ENCODE assay signal across 9 cellular contexts in the genomic region with DNA sequence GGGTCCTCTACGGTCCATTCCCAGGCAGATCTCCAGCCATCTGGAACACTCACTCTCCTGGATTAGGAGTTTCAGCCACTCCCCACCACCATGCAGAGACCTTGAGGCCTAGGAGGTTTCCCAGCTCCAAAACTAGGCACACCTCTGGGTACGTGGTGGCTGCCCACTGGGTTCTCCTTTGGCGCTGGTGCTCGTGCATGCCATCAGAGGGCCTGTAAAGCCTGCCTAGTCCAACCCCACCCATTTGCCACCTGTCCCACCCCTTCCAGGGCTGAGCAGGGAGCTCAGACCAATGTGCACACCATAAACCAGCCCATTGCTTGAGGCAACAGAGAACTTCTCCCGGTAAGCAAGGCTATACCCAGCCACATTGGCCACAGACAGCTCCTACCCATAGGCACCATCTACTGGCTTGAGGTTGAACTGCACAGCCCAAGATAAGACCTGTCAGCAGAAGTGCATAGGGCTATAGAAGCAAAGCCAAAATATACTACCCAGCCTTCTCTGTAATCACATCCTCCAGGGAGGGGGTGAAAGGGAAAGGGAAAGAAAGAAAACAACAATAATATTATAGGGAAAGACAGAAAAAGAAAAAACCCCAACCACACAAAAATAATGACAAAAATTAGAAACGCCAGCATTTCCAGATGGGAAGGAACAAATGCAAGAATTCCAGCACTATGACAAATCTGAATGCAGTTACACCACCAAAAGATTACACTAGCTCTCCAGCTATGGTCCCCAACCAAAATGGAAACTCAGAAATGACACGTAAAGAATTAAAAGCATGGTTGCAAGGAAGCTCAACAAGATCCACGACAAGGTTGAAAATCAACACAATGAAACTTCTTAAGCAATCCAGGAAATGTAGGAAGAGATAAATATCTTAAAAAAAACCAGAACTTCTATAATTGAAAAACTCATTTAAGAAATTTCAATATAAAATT.
A peak's percentile ranks its signal among the peaks of the same experiment; 100 is the strongest.
DNase-seq lines count a peak whose midpoint lies in the region; ATAC-seq and TF ChIP-seq lines count a peak whose summit lies in the region.
"Had no signal": no experiment of that assay in that cellular context is flagged by ENCODE, and none has a peak within 500 bp of the region (broad histone marks: within the 10 kb centered on the region; RNA-seq: fewer than 3 reads in every experiment).

No MANE protein-coding gene starts in this region.

- H3K27me3 ChIP-seq in neural progenitor cell (no peaks in the 10 kb centered on the region), vagina (no peaks in the 10 kb centered on the region)

- no peaks in the 10 kb centered on the region for H3K36me3 Mint-ChIP-seq in neural progenitor cell
- H3K36me3 Mint-ChIP-seq: naive B cell had no signal

- H3K27ac ChIP-seq in neural progenitor cell (no peak overlapping the region), vagina (no peak overlapping the region)

- H3K9ac ChIP-seq in neural progenitor cell: no peak overlapping the region

- H3K27me3 Mint-ChIP-seq in neural progenitor cell (ENCODE audit: insufficient read depth, low read depth): peaks cover 2% of the 10 kb centered on the region

- H3K4me3 Mint-ChIP-seq in neural progenitor cell: no peak overlapping the region
- H3K4me3 Mint-ChIP-seq: naive B cell had no signal

- no peak overlapping the region for H2AFZ ChIP-seq in neural progenitor cell (replicated peaks)

- no peaks in the 10 kb centered on the region for H3K79me2 ChIP-seq in neural progenitor cell (ENCODE audit: low read depth)

- H3K4me1 ChIP-seq in neural progenitor cell: peaks cover 9% of the 10 kb centered on the region
- no peaks in the 10 kb centered on the region for H3K4me1 ChIP-seq in vagina

- H3K27ac Mint-ChIP-seq in neural progenitor cell: no peak overlapping the region
- H3K27ac Mint-ChIP-seq: naive B cell had no signal

- H3K9me3 Mint-ChIP-seq in neural progenitor cell: peaks cover 3% of the 10 kb centered on the region

- H3K4me2 ChIP-seq in neural progenitor cell: no peak overlapping the region

- H3K36me3 ChIP-seq in neural progenitor cell (no peaks in the 10 kb centered on the region), vagina (no peaks in the 10 kb centered on the region)

- intact Hi-C loops in vagina (cut with DNase I): no loop called here

- peak; percentile 57 for DNase-seq in AG08396 (ENCODE audit: low spot score)
- DNase-seq in HFF-Myc (ENCODE audit: extremely low read depth, low read depth): peak; percentile 32
- peak; percentile 17 to 51 for DNase-seq in erythroblast (lab: John Stamatoyannopoulos, UW)
- DNase-seq in neural progenitor cell (ENCODE audit: low spot score): peak; percentile 69
- no peak for DNase-seq in vagina (ENCODE audit: extremely low spot score in 2 of 2)
- DNase-seq: naive B cell had no signal

- H3K4me1 Mint-ChIP-seq in neural progenitor cell: no peaks in the 10 kb centered on the region
- H3K4me1 Mint-ChIP-seq: naive B cell had no signal

- H3K4me3 ChIP-seq in GM12875 (ENCODE audit: low read depth, low read length) (no peak overlapping the region), HFF-Myc (replicated peaks; ENCODE audit: low read depth, low read length) (no peak overlapping the region), neural progenitor cell (no peak overlapping the region), vagina (no peak overlapping the region)

- peak; percentile 83 for TF ChIP-seq CTCF in GM12875 (IDR thresholded peaks at IDR 0.05; ENCODE audit: borderline replicate concordance, insufficient read depth, low read depth, low read length)
- TF ChIP-seq CTCF in HFF-Myc (IDR thresholded peaks at IDR 0.05; ENCODE audit: low read depth, low read length, missing control alignments): peak; percentile 70
- TF ChIP-seq CTCF in LNCAP (IDR thresholded peaks at IDR 0.05): peak; percentile 84
- TF ChIP-seq CTCF in neural progenitor cell (IDR thresholded peaks at IDR 0.05): peak; percentile 73
- TF ChIP-seq CTCF in vagina (IDR thresholded peaks at IDR 0.05): no peak

- no peaks in the 10 kb centered on the region for H4K20me1 ChIP-seq in neural progenitor cell (ENCODE audit: low read depth)

- TF ChIP-seq POLR2A in erythroblast (IDR thresholded peaks at IDR 0.05; ENCODE audit: low read length) (no peak), vagina (IDR thresholded peaks at IDR 0.05) (no peak)

- peak; percentile 97 for ATAC-seq in SK-N-SH treated with all-trans-retinoic acid at 6 μM for 48 hours

- H3F3A ChIP-seq in neural progenitor cell (ENCODE audit: low read depth): no peaks in the 10 kb centered on the region

- H3K9me3 ChIP-seq in neural progenitor cell (ENCODE audit: low read depth) (no peaks in the 10 kb centered on the region), vagina (no peaks in the 10 kb centered on the region)

TF ChIP-seq in SK-N-SH treated with all-trans-retinoic acid at 6 μM for 48 hours, 23 proteins besides CTCF, POLR2A, EP300 and RAD21 (continues in another document):
- TF ChIP-seq, protein P1, sequence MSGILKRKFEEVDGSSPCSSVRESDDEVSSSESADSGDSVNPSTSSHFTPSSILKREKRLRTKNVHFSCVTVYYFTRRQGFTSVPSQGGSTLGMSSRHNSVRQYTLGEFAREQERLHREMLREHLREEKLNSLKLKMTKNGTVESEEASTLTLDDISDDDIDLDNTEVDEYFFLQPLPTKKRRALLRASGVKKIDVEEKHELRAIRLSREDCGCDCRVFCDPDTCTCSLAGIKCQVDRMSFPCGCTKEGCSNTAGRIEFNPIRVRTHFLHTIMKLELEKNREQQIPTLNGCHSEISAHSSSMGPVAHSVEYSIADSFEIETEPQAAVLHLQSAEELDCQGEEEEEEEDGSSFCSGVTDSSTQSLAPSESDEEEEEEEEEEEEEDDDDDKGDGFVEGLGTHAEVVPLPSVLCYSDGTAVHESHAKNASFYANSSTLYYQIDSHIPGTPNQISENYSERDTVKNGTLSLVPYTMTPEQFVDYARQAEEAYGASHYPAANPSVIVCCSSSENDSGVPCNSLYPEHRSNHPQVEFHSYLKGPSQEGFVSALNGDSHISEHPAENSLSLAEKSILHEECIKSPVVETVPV (CRISPR knock-in tag; IDR thresholded peaks at IDR 0.05): no peak
- TF ChIP-seq ZNF565 (CRISPR knock-in tag; conservative IDR thresholded peaks at IDR 0.05; ENCODE audit: low read depth) (no peak), ESRRG (CRISPR knock-in tag; IDR thresholded peaks at IDR 0.05) (no peak), ZNF70 (CRISPR knock-in tag; IDR thresholded peaks at IDR 0.05) (no peak), ZFP3 (CRISPR knock-in tag; IDR thresholded peaks at IDR 0.05) (no peak), PPARA (CRISPR knock-in tag; IDR thresholded peaks at IDR 0.05; ENCODE audit: borderline replicate concordance) (no peak), TCF4 (CRISPR knock-in tag; IDR thresholded peaks at IDR 0.05; ENCODE audit: borderline replicate concordance) (no peak), ISL1 (CRISPR knock-in tag; IDR thresholded peaks at IDR 0.05) (no peak), SNAI2 (CRISPR knock-in tag; IDR thresholded peaks at IDR 0.05) (no peak), ZFP30 (CRISPR knock-in tag; IDR thresholded peaks at IDR 0.05) (no peak)
- TF ChIP-seq, protein P2, sequence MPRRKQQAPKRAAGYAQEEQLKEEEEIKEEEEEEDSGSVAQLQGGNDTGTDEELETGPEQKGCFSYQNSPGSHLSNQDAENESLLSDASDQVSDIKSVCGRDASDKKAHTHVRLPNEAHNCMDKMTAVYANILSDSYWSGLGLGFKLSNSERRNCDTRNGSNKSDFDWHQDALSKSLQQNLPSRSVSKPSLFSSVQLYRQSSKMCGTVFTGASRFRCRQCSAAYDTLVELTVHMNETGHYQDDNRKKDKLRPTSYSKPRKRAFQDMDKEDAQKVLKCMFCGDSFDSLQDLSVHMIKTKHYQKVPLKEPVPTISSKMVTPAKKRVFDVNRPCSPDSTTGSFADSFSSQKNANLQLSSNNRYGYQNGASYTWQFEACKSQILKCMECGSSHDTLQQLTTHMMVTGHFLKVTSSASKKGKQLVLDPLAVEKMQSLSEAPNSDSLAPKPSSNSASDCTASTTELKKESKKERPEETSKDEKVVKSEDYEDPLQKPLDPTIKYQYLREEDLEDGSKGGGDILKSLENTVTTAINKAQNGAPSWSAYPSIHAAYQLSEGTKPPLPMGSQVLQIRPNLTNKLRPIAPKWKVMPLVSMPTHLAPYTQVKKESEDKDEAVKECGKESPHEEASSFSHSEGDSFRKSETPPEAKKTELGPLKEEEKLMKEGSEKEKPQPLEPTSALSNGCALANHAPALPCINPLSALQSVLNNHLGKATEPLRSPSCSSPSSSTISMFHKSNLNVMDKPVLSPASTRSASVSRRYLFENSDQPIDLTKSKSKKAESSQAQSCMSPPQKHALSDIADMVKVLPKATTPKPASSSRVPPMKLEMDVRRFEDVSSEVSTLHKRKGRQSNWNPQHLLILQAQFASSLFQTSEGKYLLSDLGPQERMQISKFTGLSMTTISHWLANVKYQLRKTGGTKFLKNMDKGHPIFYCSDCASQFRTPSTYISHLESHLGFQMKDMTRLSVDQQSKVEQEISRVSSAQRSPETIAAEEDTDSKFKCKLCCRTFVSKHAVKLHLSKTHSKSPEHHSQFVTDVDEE (CRISPR knock-in tag; IDR thresholded peaks at IDR 0.05): no peak
- TF ChIP-seq, protein P3, sequence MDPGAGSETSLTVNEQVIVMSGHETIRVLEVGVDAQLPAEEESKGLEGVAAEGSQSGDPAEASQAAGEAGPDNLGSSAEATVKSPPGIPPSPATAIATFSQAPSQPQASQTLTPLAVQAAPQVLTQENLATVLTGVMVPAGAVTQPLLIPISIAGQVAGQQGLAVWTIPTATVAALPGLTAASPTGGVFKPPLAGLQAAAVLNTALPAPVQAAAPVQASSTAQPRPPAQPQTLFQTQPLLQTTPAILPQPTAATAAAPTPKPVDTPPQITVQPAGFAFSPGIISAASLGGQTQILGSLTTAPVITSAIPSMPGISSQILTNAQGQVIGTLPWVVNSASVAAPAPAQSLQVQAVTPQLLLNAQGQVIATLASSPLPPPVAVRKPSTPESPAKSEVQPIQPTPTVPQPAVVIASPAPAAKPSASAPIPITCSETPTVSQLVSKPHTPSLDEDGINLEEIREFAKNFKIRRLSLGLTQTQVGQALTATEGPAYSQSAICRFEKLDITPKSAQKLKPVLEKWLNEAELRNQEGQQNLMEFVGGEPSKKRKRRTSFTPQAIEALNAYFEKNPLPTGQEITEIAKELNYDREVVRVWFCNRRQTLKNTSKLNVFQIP (CRISPR knock-in tag; IDR thresholded peaks at IDR 0.05; ENCODE audit: borderline replicate concordance, low read depth): no peak
- TF ChIP-seq, protein P4, sequence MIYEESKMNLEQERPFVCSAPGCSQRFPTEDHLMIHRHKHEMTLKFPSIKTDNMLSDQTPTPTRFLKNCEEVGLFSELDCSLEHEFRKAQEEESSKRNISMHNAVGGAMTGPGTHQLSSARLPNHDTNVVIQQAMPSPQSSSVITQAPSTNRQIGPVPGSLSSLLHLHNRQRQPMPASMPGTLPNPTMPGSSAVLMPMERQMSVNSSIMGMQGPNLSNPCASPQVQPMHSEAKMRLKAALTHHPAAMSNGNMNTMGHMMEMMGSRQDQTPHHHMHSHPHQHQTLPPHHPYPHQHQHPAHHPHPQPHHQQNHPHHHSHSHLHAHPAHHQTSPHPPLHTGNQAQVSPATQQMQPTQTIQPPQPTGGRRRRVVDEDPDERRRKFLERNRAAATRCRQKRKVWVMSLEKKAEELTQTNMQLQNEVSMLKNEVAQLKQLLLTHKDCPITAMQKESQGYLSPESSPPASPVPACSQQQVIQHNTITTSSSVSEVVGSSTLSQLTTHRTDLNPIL (CRISPR knock-in tag; IDR thresholded peaks at IDR 0.05; ENCODE audit: low read depth): no peak

Comparison
In these comparisons a context has a peak if more than half of its experiments do, and no peak if none do; other contexts are left out.
1. DNase-seq: peak in AG08396 (single experiment), HFF-Myc (single experiment), erythroblast (2 of 2) and neural progenitor cell (single experiment); none in vagina (0 of 2).
2. CTCF ChIP-seq: peak in GM12875 (single experiment), HFF-Myc (single experiment), LNCAP (single experiment) and neural progenitor cell (single experiment); none in vagina (0 of 3).